In genomic region chr16:20849587-20850390, GRCh38 we compare ENCODE assay signal across 8 cellular contexts. TPM values are rescaled to one million over a fixed set of nuclear protein-coding genes. Genes with fewer than 3 reads are reported as not detected.
DNase-seq lines count a peak whose midpoint lies in the region; ATAC-seq and TF ChIP-seq lines count a peak whose summit lies in the region.

No MANE protein-coding gene starts in this region.

- WGBS in right lobe of liver (ENCODE audit: insufficient coverage, low coverage, low lambda C conversion rate, missing lambda C conversion rate) = 43% methylated on average over 6 of the region's 6 CpGs

- H3K9me3 ChIP-seq in colonic mucosa (no peaks in the 10 kb centered on the region), right lobe of liver (no peaks in the 10 kb centered on the region)

- no peak overlapping the region for H3K27ac ChIP-seq in colonic mucosa
- H3K27ac ChIP-seq in right lobe of liver = no peak overlapping the region

- no peak for TF ChIP-seq POLR2A in right lobe of liver (IDR thresholded peaks at IDR 0.05)

- H3K27me3 ChIP-seq in colonic mucosa = no peaks in the 10 kb centered on the region
- H3K27me3 ChIP-seq in right lobe of liver = no peaks in the 10 kb centered on the region

- DNase-seq in activated gamma-delta T cell treated with Interleukin-2 at 50 U/mL for 16 hours (peak; percentile 57), activated gamma-delta T cell (lab: John Stamatoyannopoulos, UW) (no peak), NCI-H2196 treated with DMSO at 0.1 percent for 48 hours (lab: John Stamatoyannopoulos, UW; ENCODE audit: unreplicated experiment) (peak; percentile 17), colonic mucosa (peak; percentile 82), right lobe of liver (peak; percentile 60 to 68 (median 64))
- DNase-seq in activated CD4-positive, alpha-beta T cell treated with anti-CD3 and anti-CD28 coated beads for 4 hours = peak; percentile 51 to 73
- DNase-seq in stimulated activated CD4-positive, alpha-beta T cell treated with anti-CD3 and anti-CD28 coated beads, TNF-alpha, amount 100 ng/mL, for 1 hour (ENCODE audit: low read depth in 3 of 3, low spot score in 1 of 3) = peak; percentile 18 to 66 (median 31)

- H3K4me3 ChIP-seq in colonic mucosa = no peak overlapping the region
- H3K4me3 ChIP-seq in right lobe of liver = no peak overlapping the region

- ATAC-seq in right lobe of liver (peak; percentile 76 to 84 (median 82)), GM21717 (IDR thresholded peaks at IDR 0.05; ENCODE audit: unreplicated experiment) (no peak)

- no peak overlapping the region for H3K9ac ChIP-seq in colonic mucosa (ENCODE audit: low read depth in 2 of 2, low read length in 2 of 2)

- no peaks in the 10 kb centered on the region for H3K4me1 ChIP-seq in colonic mucosa
- H3K4me1 ChIP-seq in right lobe of liver = peaks cover 0 to 16% (median 7%) of the 10 kb centered on the region in 4 donors

- intact Hi-C loops in colonic mucosa (cut with DNase I) = loop anchor here (2.0 to 10.0 kb wide), 3 partner anchors 65 to 233 kb away; no protein-coding TSS in a partner anchor
- intact Hi-C loops in right lobe of liver (cut with DNase I) = loop anchor here (10.0 kb wide), 2 partner anchors 55 to 235 kb away; partner anchors contain the start of genes DCUN1D3 (in 1 of the 2) and LYRM1 (in 1 of the 2)

- TF ChIP-seq CTCF in colonic mucosa (IDR thresholded peaks at IDR 0.05) (peak; percentile 96), right lobe of liver (IDR thresholded peaks at IDR 0.05) (peak; percentile 96 to 98 (median 97))

- no peaks in the 10 kb centered on the region for H3K36me3 ChIP-seq in colonic mucosa
- no peaks in the 10 kb centered on the region for H3K36me3 ChIP-seq in right lobe of liver

RNA-seq across cellular contexts. Expression of gene REXO5, which starts 43.5 kb away (rescaled TPM):
- 10 to 100 TPM in 1 of 2 donors, 1 to 10 TPM in 1; 2.9 to 10.9 TPM for total RNA-seq in colonic mucosa
- total RNA-seq in right lobe of liver = 1 to 10 TPM; 1.1 to 2.9 (median 2.4) TPM

RNA-seq across cellular contexts. Expression of gene ERI2, which starts 43.5 kb away (rescaled TPM):
- total RNA-seq in colonic mucosa = 10 to 100 TPM; 28.7 to 43.8 TPM
- 10 to 100 TPM in 5 of 6 experiments, 1 to 10 TPM in 1; 9.8 to 15.9 (median 14.8) TPM for total RNA-seq in right lobe of liver

RNA-seq across cellular contexts. Expression of gene DCUN1D3, which starts 50.4 kb away (rescaled TPM):
- total RNA-seq in colonic mucosa (10 to 100 TPM in 1 of 2 donors, 1 to 10 TPM in 1; 6.0 to 15.0 TPM), right lobe of liver (10 to 100 TPM; 10.3 to 15.1 (median 13.8) TPM)

RNA-seq across cellular contexts. Expression of gene LYRM1, which starts 50.8 kb away (rescaled TPM):
- 10 to 100 TPM; 17.6 to 21.2 TPM for total RNA-seq in colonic mucosa
- 100 to 1,000 TPM in 1 of 6 experiments, 10 to 100 TPM in 5; 32.4 to 102 (median 37.9) TPM for total RNA-seq in right lobe of liver
